1 cellular context compared by ENCODE assay signal in genomic region chr1:184954232-184954995, GRCh38.
TF ChIP-seq lines count a peak whose summit lies in the region.

No MANE protein-coding gene starts in this region.

TF ChIP-seq in IMR-90, 13 proteins besides CTCF, POLR2A, EP300 and RAD21:
- no peak for TF ChIP-seq RFX5 (IDR thresholded peaks at IDR 0.05; ENCODE audit: low read depth, low read length)
- TF ChIP-seq NFE2L2 (IDR thresholded peaks at IDR 0.05; ENCODE audit: low read depth, low read length) = no peak
- TF ChIP-seq FOS (IDR thresholded peaks at IDR 0.05; ENCODE audit: low read depth, low read length) = no peak
- TF ChIP-seq CHD1 (IDR thresholded peaks at IDR 0.05; ENCODE audit: low read depth, low read length) = no peak
- TF ChIP-seq MXI1 (IDR thresholded peaks at IDR 0.05; ENCODE audit: borderline replicate concordance, low read depth, low read length) = no peak
- TF ChIP-seq RCOR1 (IDR thresholded peaks at IDR 0.05; ENCODE audit: insufficient replicate concordance, low read length) = no peak
- no peak for TF ChIP-seq MAZ (IDR thresholded peaks at IDR 0.05; ENCODE audit: borderline replicate concordance, low read depth, low read length)
- TF ChIP-seq MAFK (IDR thresholded peaks at IDR 0.05; ENCODE audit: low read depth, low read length) = no peak
- no peak for TF ChIP-seq SMC3 (IDR thresholded peaks at IDR 0.05; ENCODE audit: low read depth, low read length)
- no peak for TF ChIP-seq CEBPB (IDR thresholded peaks at IDR 0.05; ENCODE audit: low read depth, low read length)
- no peak for TF ChIP-seq BHLHE40 (IDR thresholded peaks at IDR 0.05; ENCODE audit: low read depth, low read length)
- TF ChIP-seq, protein P1, sequence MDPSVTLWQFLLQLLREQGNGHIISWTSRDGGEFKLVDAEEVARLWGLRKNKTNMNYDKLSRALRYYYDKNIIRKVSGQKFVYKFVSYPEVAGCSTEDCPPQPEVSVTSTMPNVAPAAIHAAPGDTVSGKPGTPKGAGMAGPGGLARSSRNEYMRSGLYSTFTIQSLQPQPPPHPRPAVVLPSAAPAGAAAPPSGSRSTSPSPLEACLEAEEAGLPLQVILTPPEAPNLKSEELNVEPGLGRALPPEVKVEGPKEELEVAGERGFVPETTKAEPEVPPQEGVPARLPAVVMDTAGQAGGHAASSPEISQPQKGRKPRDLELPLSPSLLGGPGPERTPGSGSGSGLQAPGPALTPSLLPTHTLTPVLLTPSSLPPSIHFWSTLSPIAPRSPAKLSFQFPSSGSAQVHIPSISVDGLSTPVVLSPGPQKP (IDR thresholded peaks at IDR 0.05; ENCODE audit: borderline replicate concordance, low read depth, low read length) = no peak
- TF ChIP-seq USF2 (IDR thresholded peaks at IDR 0.05; ENCODE audit: low read depth, low read length) = no peak
TF ChIP-seq in IMR-90: peak in this region for 0.
